Comparison of ENCODE assay signal across 5 cellular contexts in the genomic region with DNA sequence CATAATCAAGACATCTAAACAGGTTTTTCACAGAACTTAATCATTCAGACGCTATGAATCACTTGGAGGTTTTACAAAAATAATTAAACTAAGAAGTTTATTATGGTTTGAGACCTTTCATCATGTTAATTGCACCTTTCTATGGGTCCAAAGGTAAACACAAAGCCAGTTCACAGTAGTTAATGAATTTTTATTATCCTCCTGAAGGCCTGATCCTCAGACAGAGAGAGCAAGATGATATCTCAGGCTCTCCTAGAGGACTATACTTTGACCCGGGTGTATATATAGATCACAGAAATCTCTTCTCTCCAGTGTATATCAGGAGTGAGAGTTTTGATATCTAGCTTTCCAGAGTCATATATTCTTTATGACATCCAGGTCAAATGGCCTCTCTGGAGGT.
"Had no signal": no experiment of that assay in that cellular context is flagged by ENCODE, and none has a peak within 500 bp of the region (broad histone marks: within the 10 kb centered on the region; RNA-seq: fewer than 3 reads in every experiment).

No MANE protein-coding gene starts in this region.

- H3K4me3 ChIP-seq: GM23338 had no signal

- H3K4me2 ChIP-seq: GM23338 had no signal

- DNase-seq: H9, HCEC 1CT, IMR-90 had no signal

- ATAC-seq: GM23338, HepG2 had no signal

- H2AFZ ChIP-seq: GM23338 had no signal
